Comparison of ENCODE assay signal across 8 cellular contexts in genomic region chr20:4064118-4064962, GRCh38. TPM values are rescaled to one million over a fixed set of nuclear protein-coding genes. Genes with fewer than 3 reads are reported as not detected.
DNase-seq lines count a peak whose midpoint lies in the region; ATAC-seq and TF ChIP-seq lines count a peak whose summit lies in the region.

No MANE protein-coding gene starts in this region.

- H2BK120ac ChIP-seq in neuronal stem cell (ENCODE audit: low read depth, low read length), result no peak overlapping the region

- no peak overlapping the region for H3K4me2 ChIP-seq in neuronal stem cell (ENCODE audit: insufficient read depth, low read length, poor library complexity, severe bottlenecking)

- no peak overlapping the region for H2AFZ ChIP-seq in neuronal stem cell (ENCODE audit: low read length)

- H3K14ac ChIP-seq in neuronal stem cell (ENCODE audit: low read length), result no peak overlapping the region

- H3K9me3 ChIP-seq in RWPE2 (ENCODE audit: severe bottlenecking), result no peaks in the 10 kb centered on the region
- no peaks in the 10 kb centered on the region for H3K9me3 ChIP-seq in neuronal stem cell (replicated peaks in 1 of 2; ENCODE audit: control insufficient read depth in 2 of 2, insufficient read depth in 1 of 2, low read depth in 1 of 2, low read length in 2 of 2)

- no peak overlapping the region for H3K23ac ChIP-seq in neuronal stem cell (ENCODE audit: low read depth, low read length, poor library complexity)

- no peak overlapping the region for H2AK5ac ChIP-seq in neuronal stem cell (ENCODE audit: low read depth, low read length)

- peak overlapping the region; percentile 98 for H3K27ac ChIP-seq in RWPE2 (ENCODE audit: poor library complexity, severe bottlenecking)
- H3K27ac ChIP-seq in neuronal stem cell (replicated peaks; ENCODE audit: low read length), result no peak overlapping the region

- H3K4me1 ChIP-seq in RWPE2 (ENCODE audit: insufficient read depth, poor library complexity, severe bottlenecking) (peaks cover 50% of the 10 kb centered on the region), neuronal stem cell (ENCODE audit: control insufficient read depth in 2 of 2, insufficient read depth in 1 of 2, low read depth in 1 of 2, low read length in 2 of 2) (peaks cover 5% of the 10 kb centered on the region in 2 donors)

- no peak overlapping the region for H3K4me3 ChIP-seq in HFF-Myc (replicated peaks; ENCODE audit: low read depth, low read length)
- H3K4me3 ChIP-seq in RWPE2 (ENCODE audit: severe bottlenecking), result no peak overlapping the region
- H3K4me3 ChIP-seq in fibroblast of mammary gland (ENCODE audit: control insufficient read depth, low read depth, low read length), result no peak overlapping the region
- H3K4me3 ChIP-seq in neuronal stem cell (ENCODE audit: low read length in 2 of 2), result no peak overlapping the region

- H4K91ac ChIP-seq in neuronal stem cell (ENCODE audit: low read depth, low read length, poor library complexity), result no peak overlapping the region

- H3K18ac ChIP-seq in neuronal stem cell (ENCODE audit: low read length), result peak overlapping the region; percentile 40

- no CpG with 5 or more reads among the region's 13 CpGs for WGBS in neuronal stem cell (ENCODE audit: extremely low coverage in 2 of 2, insufficient read length in 2 of 2, insufficient replicate concordance in 1 of 2), 2 donors

- H2BK5ac ChIP-seq in neuronal stem cell (ENCODE audit: low read length), result no peak overlapping the region

- no peak overlapping the region for H4K8ac ChIP-seq in neuronal stem cell (ENCODE audit: low read depth, low read length)

- H3K36me3 ChIP-seq in RWPE2 (ENCODE audit: low read depth), result no peaks in the 10 kb centered on the region
- H3K36me3 ChIP-seq in neuronal stem cell (replicated peaks in 1 of 2; ENCODE audit: control insufficient read depth in 2 of 2, insufficient read depth in 2 of 2, low read length in 2 of 2), result no peaks in the 10 kb centered on the region

- H3K27me3 ChIP-seq in RWPE2 (ENCODE audit: insufficient read depth, poor library complexity, severe bottlenecking) (no peaks in the 10 kb centered on the region), neuronal stem cell (ENCODE audit: control insufficient read depth in 3 of 3, insufficient read depth in 3 of 3, low read depth in 1 of 3, low read length in 3 of 3) (peaks cover 0 to 12% (median 0%) of the 10 kb centered on the region in 3 experiments)

- no peak overlapping the region for H3K9ac ChIP-seq in neuronal stem cell (ENCODE audit: low read depth, low read length, poor library complexity)

- peak; percentile 77 for ATAC-seq in RWPE2 (ENCODE audit: low read depth)
- ATAC-seq in HG02885 (IDR thresholded peaks at IDR 0.05; ENCODE audit: poor library complexity, unreplicated experiment), result no peak
- ATAC-seq in GM21576 (IDR thresholded peaks at IDR 0.05; ENCODE audit: unreplicated experiment), result no peak
- no peak for ATAC-seq in GM19395 (IDR thresholded peaks at IDR 0.05; ENCODE audit: unreplicated experiment)
- no peak for ATAC-seq in HG03460 (IDR thresholded peaks at IDR 0.05; ENCODE audit: unreplicated experiment)

- TF ChIP-seq CTCF in HFF-Myc (IDR thresholded peaks at IDR 0.05; ENCODE audit: low read depth, low read length, missing control alignments) (no peak), RWPE2 (IDR thresholded peaks at IDR 0.05; ENCODE audit: poor library complexity, severe bottlenecking) (peak; percentile 16), fibroblast of mammary gland (conservative IDR thresholded peaks at IDR 0.05; ENCODE audit: control insufficient read depth, insufficient read depth, low read depth, low read length) (no peak)

- DNase-seq in HFF-Myc (ENCODE audit: extremely low read depth, low read depth), result peak; percentile 93
- peak; percentile 91 for DNase-seq in RWPE2 (ENCODE audit: low spot score)
- peak; percentile 99 for DNase-seq in fibroblast of mammary gland (ENCODE audit: low read depth)
- DNase-seq in neuronal stem cell (ENCODE audit: low spot score), result no peak

- no peaks in the 10 kb centered on the region for H3K79me1 ChIP-seq in neuronal stem cell (ENCODE audit: low read depth, low read length)

- no peak overlapping the region for H3K4ac ChIP-seq in neuronal stem cell (ENCODE audit: low read length)

- no peak overlapping the region for H2BK12ac ChIP-seq in neuronal stem cell (ENCODE audit: low read length)

- H2BK15ac ChIP-seq in neuronal stem cell (ENCODE audit: low read length), result no peak overlapping the region

RNA-seq across cellular contexts. Expression of gene RNF24, which starts 49.0 kb away (rescaled TPM):
- polyA plus RNA-seq in neuronal stem cell (2013, experiment 1 of 2), result 13.0 TPM
- polyA plus RNA-seq in neuronal stem cell (2013, experiment 2 of 2), result 14.3 TPM
